ENCODE assay signal across 12 cellular contexts in the genomic region with DNA sequence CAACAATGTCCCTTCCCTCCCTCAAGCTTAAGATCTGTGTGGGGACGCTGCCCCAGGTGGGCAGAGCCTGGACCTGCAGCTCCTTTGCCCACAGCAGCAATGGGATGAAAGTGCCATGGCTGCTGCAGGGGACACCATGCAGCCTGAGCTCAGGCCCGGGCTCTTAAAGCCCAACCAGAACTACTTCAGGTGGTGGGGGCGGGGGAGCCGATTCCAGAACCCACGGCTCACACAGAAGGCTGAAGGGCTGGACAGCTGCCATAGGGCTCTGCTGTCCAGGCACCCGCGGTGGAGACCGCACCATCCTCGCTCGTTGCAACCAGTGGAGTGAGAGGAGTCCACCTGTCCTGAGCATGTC. TPM values are rescaled to one million over a fixed set of nuclear protein-coding genes. Genes with fewer than 3 reads are reported as not detected.
DNase-seq lines count a peak whose midpoint lies in the region; TF ChIP-seq lines count a peak whose summit lies in the region.
"Had no signal": no experiment of that assay in that cellular context is flagged by ENCODE, and none has a peak within 500 bp of the region (broad histone marks: within the 10 kb centered on the region; RNA-seq: fewer than 3 reads in every experiment).

No MANE protein-coding gene starts in this region.

- intact Hi-C loops in spleen (cut with DNase I; ENCODE audit: low total_unique reads), result no loop called here

- 82 to 88% (median 86%) methylated on average over 8 to 10 of the region's 10 CpGs for WGBS in spleen, 5 donors

- DNase-seq in NCI-H2171 treated with DMSO at 0.1 percent for 48 hours (lab: John Stamatoyannopoulos, UW) (peak; percentile 8), NCI-H2171 (lab: John Stamatoyannopoulos, UW) (no peak), NCI-H1105 (lab: John Stamatoyannopoulos, UW) (peak; percentile 30), choroid plexus epithelial cell (ENCODE audit: low read depth) (peak; percentile 56), osteoblast (ENCODE audit: insufficient read length, low spot score, missing footprints) (no peak), progenitor cell of endocrine pancreas (ENCODE audit: low spot score, unreplicated experiment) (no peak), spleen (no peak)
- no peak for DNase-seq in activated naive CD4-positive, alpha-beta T cell (lab: John Stamatoyannopoulos, UW)
- DNase-seq: NCI-H1436, small intestine had no signal

- H3K27ac Mint-ChIP-seq in progenitor cell of endocrine pancreas, result no peak overlapping the region

- no peak overlapping the region for H3K4me3 ChIP-seq in choroid plexus epithelial cell (ENCODE audit: low read depth, low read length)
- no peak overlapping the region for H3K4me3 ChIP-seq in osteoblast (ENCODE audit: insufficient read depth, low read length)
- H3K4me3 ChIP-seq in spleen, result no peak overlapping the region
- H3K4me3 ChIP-seq: BLaER1 treated with 17β-estradiol and CSF1 and Interleukin-3, amounts not matched to agents 10 nM and 100 nM; esophagus muscularis mucosa had no signal

- no peaks in the 10 kb centered on the region for H3K9me3 Mint-ChIP-seq in progenitor cell of endocrine pancreas (ENCODE audit: low read depth)

- no peaks in the 10 kb centered on the region for H3K79me2 ChIP-seq in osteoblast (ENCODE audit: insufficient read depth, low read length)

- no peak overlapping the region for H3K4me2 ChIP-seq in osteoblast (ENCODE audit: insufficient read depth, low read length)
- H3K4me2 ChIP-seq: BLaER1 treated with 17β-estradiol and CSF1 and Interleukin-3, amounts not matched to agents 10 nM and 100 nM had no signal

- TF ChIP-seq CTCF in choroid plexus epithelial cell (conservative IDR thresholded peaks at IDR 0.05; ENCODE audit: low read depth, low read length), result peak; percentile 60
- TF ChIP-seq CTCF in osteoblast (IDR thresholded peaks at IDR 0.05; ENCODE audit: extremely low read depth, low read depth, low read length), result peak; percentile 23
- no peak for TF ChIP-seq CTCF in progenitor cell of endocrine pancreas (IDR thresholded peaks at IDR 0.05; ENCODE audit: unreplicated experiment)
- TF ChIP-seq CTCF in spleen (IDR thresholded peaks at IDR 0.05 in 8 of 11, conservative IDR thresholded peaks at IDR 0.05 in 3 of 11), result peak in 1 of 11 experiments; percentile 29

- H3K27me3 Mint-ChIP-seq in progenitor cell of endocrine pancreas, result no peaks in the 10 kb centered on the region

- H3K36me3 ChIP-seq in osteoblast (ENCODE audit: insufficient read depth, low read length) (peaks cover 26% of the 10 kb centered on the region), spleen (peaks cover 11 to 84% (median 58%) of the 10 kb centered on the region in 6 donors)

- H3K4me1 Mint-ChIP-seq in progenitor cell of endocrine pancreas (ENCODE audit: low read depth), result no peaks in the 10 kb centered on the region

- H4K20me1 ChIP-seq in osteoblast (ENCODE audit: insufficient read depth, low read length), result no peaks in the 10 kb centered on the region

- TF ChIP-seq POLR2A in spleen (IDR thresholded peaks at IDR 0.05), result no peak

- no peaks in the 10 kb centered on the region for H3K9me3 ChIP-seq in osteoblast (ENCODE audit: low read depth, low read length)
- H3K9me3 ChIP-seq in spleen, result no peaks in the 10 kb centered on the region
- H3K9me3 ChIP-seq: BLaER1 treated with 17β-estradiol and CSF1 and Interleukin-3, amounts not matched to agents 10 nM and 100 nM; esophagus muscularis mucosa had no signal

- H3K27me3 ChIP-seq in osteoblast (ENCODE audit: insufficient read depth, low read length) (no peaks in the 10 kb centered on the region), spleen (replicated peaks in 1 of 7) (no peaks in the 10 kb centered on the region)
- H3K27me3 ChIP-seq: BLaER1 treated with 17β-estradiol and CSF1 and Interleukin-3, amounts not matched to agents 10 nM and 100 nM; esophagus muscularis mucosa had no signal

- H2AFZ ChIP-seq in osteoblast (ENCODE audit: low read length), result no peak overlapping the region

- H3K27ac ChIP-seq in osteoblast (ENCODE audit: low read depth, low read length), result no peak overlapping the region
- peak overlapping the region in 3 of 8 donors; percentile 25 to 40 (median 36) for H3K27ac ChIP-seq in spleen
- H3K27ac ChIP-seq: BLaER1 treated with 17β-estradiol and CSF1 and Interleukin-3, amounts not matched to agents 10 nM and 100 nM; esophagus muscularis mucosa had no signal

- H3K4me1 ChIP-seq in osteoblast (ENCODE audit: insufficient read depth, low read length) (no peaks in the 10 kb centered on the region), spleen (no peaks in the 10 kb centered on the region)
- H3K4me1 ChIP-seq: BLaER1 treated with 17β-estradiol and CSF1 and Interleukin-3, amounts not matched to agents 10 nM and 100 nM had no signal

- H3K4me3 Mint-ChIP-seq in progenitor cell of endocrine pancreas (ENCODE audit: low read depth), result no peak overlapping the region

- H3K36me3 Mint-ChIP-seq in progenitor cell of endocrine pancreas (ENCODE audit: insufficient read depth), result peaks cover 8% of the 10 kb centered on the region

RNA-seq across cellular contexts. Expression of gene CHID1, which starts 12.5 kb away (rescaled TPM):
- 43.9 and 48.9 TPM in 2 replicates for total RNA-seq in osteoblast
- total RNA-seq in progenitor cell of endocrine pancreas, result 79.1 and 87.0 TPM in 2 replicates
- total RNA-seq in spleen, result 100 to 1,000 TPM in 6 of 7 donors, 10 to 100 TPM in 1; 82.2 to 218 (median 121) TPM
- 10 to 100 TPM; 37.2 to 63.2 (median 39.3) TPM for polyA plus RNA-seq in spleen

RNA-seq across cellular contexts. Expression of gene AP2A2, which starts 27.5 kb away (rescaled TPM):
- total RNA-seq in osteoblast, result 48.0 and 50.7 TPM in 2 replicates
- total RNA-seq in progenitor cell of endocrine pancreas, result 86.6 and 88.8 TPM in 2 replicates
- 100 to 1,000 TPM; 139 to 321 (median 170) TPM for total RNA-seq in spleen
- 100 to 1,000 TPM in 1 of 3 donors, 10 to 100 TPM in 2; 32.7 to 102 (median 34.1) TPM for polyA plus RNA-seq in spleen

RNA-seq across cellular contexts. Expression of gene TSPAN4, which starts 55.5 kb away (rescaled TPM):
- total RNA-seq in osteoblast, result 168 and 186 TPM in 2 replicates
- 24.9 and 27.7 TPM in 2 replicates for total RNA-seq in progenitor cell of endocrine pancreas
- total RNA-seq in spleen, result 100 to 1,000 TPM in 5 of 7 donors, 10 to 100 TPM in 2; 91.3 to 140 (median 122) TPM
- 10 to 100 TPM; 32.1 to 67.4 (median 52.1) TPM for polyA plus RNA-seq in spleen

RNA-seq across cellular contexts. Expression of gene POLR2L, which starts 55.8 kb away (rescaled TPM):
- 47.4 and 60.8 TPM in 2 replicates for total RNA-seq in osteoblast
- 89.6 and 97.9 TPM in 2 replicates for total RNA-seq in progenitor cell of endocrine pancreas
- total RNA-seq in spleen, result 10 to 100 TPM; 24.6 to 95.3 (median 62.5) TPM
- polyA plus RNA-seq in spleen, result 100 to 1,000 TPM in 1 of 3 donors, 10 to 100 TPM in 2; 55.2 to 131 (median 94.0) TPM

Comparison
In these comparisons a context has a peak if more than half of its experiments do, and no peak if none do; other contexts are left out.
1. DNase-seq: peak in NCI-H2171 treated with DMSO at 0.1 percent for 48 hours (single experiment), NCI-H1105 (single experiment) and choroid plexus epithelial cell (single experiment); none in NCI-H2171 (single experiment), osteoblast (single experiment), progenitor cell of endocrine pancreas (single experiment), activated naive CD4-positive, alpha-beta T cell (0 of 4) and spleen (single experiment).